9 cellular contexts compared by ENCODE assay signal in the genomic region with DNA sequence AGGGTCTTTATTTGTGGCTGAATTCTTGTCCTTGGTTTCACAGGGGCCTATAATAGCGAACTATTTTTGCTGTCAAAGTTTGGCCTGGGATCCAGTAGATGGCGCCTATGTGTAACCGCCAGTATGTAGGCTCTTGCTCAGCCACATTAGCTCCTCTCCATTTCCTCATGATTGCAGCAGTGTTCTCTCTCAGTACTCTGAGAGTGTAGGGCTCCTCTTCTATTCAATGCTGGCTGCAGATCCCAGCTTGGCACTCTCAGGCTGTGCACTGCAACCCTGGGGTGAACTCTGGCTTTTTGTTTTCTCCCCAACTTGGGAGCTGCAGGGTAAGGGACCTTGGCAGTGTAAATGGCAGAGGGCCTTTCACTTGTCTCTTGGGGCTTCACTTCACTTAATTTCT.
DNase-seq lines count a peak whose midpoint lies in the region; ATAC-seq and TF ChIP-seq lines count a peak whose summit lies in the region.
"Had no signal": no experiment of that assay in that cellular context is flagged by ENCODE, and none has a peak within 500 bp of the region (broad histone marks: within the 10 kb centered on the region; RNA-seq: fewer than 3 reads in every experiment).

No MANE protein-coding gene starts in this region.

- POLR2A ChIA-PET in Caco-2 (lab: Charles Lee) = no interaction called here

- no peak for TF ChIP-seq POLR2A in spleen (IDR thresholded peaks at IDR 0.05)

- no peak overlapping the region for H3K27ac Mint-ChIP-seq in Caco-2 (ENCODE audit: unreplicated experiment)
- H3K27ac Mint-ChIP-seq: T-helper 1 cell treated with Interleukin-12 subunit alpha and Interleukin-12 subunit beta and Interleukin-4 antibody, amounts not matched to agents 30 μg/mL and 1 μg/mL, for 36 hours had no signal

- H3K27me3 ChIP-seq in Caco-2 (replicated peaks; ENCODE audit: control insufficient read depth, insufficient read depth, low read length) (no peaks in the 10 kb centered on the region), lung (ENCODE audit: control insufficient read depth, insufficient read depth) (no peaks in the 10 kb centered on the region), spleen (replicated peaks in 1 of 7) (no peaks in the 10 kb centered on the region)

- DNase-seq in Caco-2 = peak in 1 of 2 experiments; percentile 46
- peak; percentile 41 for DNase-seq in NCI-H748 (lab: John Stamatoyannopoulos, UW; ENCODE audit: unreplicated experiment)
- peak; percentile 12 to 63 for DNase-seq in T47D (ENCODE audit: low read depth in 1 of 2, low spot score in 1 of 2)
- DNase-seq in lung (ENCODE audit: low spot score) = peak; percentile 38
- no peak for DNase-seq in GM19240 (ENCODE audit: insufficient read length, low spot score)
- no peak for DNase-seq in spleen

- WGBS in lung, 2 donors = 39 to 63% methylated on average over 3 of the region's 3 CpGs
- WGBS in spleen, 5 donors = 64 to 71% (median 66%) methylated on average over 3 of the region's 3 CpGs

- H3K4me3 Mint-ChIP-seq in Caco-2 (ENCODE audit: unreplicated experiment) = no peak overlapping the region
- H3K4me3 Mint-ChIP-seq: T-helper 1 cell treated with Interleukin-12 subunit alpha and Interleukin-12 subunit beta and Interleukin-4 antibody, amounts not matched to agents 30 μg/mL and 1 μg/mL, for 36 hours had no signal

- no peaks in the 10 kb centered on the region for H3K4me1 ChIP-seq in Caco-2
- H3K4me1 ChIP-seq in lung (ENCODE audit: control insufficient read depth in 2 of 2, insufficient read depth in 2 of 2, low read length in 2 of 2) = no peaks in the 10 kb centered on the region
- no peaks in the 10 kb centered on the region for H3K4me1 ChIP-seq in spleen

- intact Hi-C loops in Caco-2 (cut with micrococcal nuclease; ENCODE audit: unreplicated experiment) = loop anchor here (1.0 to 10.0 kb wide), 6 partner anchors 20 to 402 kb away; no protein-coding TSS in a partner anchor
- intact Hi-C loops in spleen (cut with DNase I; ENCODE audit: low total_unique reads) = no loop called here

- BruUV-seq in Caco-2 (replicated peaks; lab: Mats Ljungman, UMichigan) = no TSS peak

- H3K9me3 Mint-ChIP-seq in Caco-2 (ENCODE audit: unreplicated experiment) = peaks cover 12% of the 10 kb centered on the region
- H3K9me3 Mint-ChIP-seq: T-helper 1 cell treated with Interleukin-12 subunit alpha and Interleukin-12 subunit beta and Interleukin-4 antibody, amounts not matched to agents 30 μg/mL and 1 μg/mL, for 36 hours had no signal

- H3K27me3 Mint-ChIP-seq in Caco-2 (ENCODE audit: insufficient read depth, unreplicated experiment) = peaks cover 5% of the 10 kb centered on the region

- no peak overlapping the region for H3K27ac ChIP-seq in lung (ENCODE audit: low read depth in 1 of 2, low read length in 1 of 2)
- H3K27ac ChIP-seq in spleen = no peak overlapping the region

- no peaks in the 10 kb centered on the region for H3K36me3 Mint-ChIP-seq in Caco-2 (ENCODE audit: insufficient read depth, unreplicated experiment)

- CTCF ChIA-PET in Caco-2 (lab: Charles Lee) = interaction anchor here (0.6 kb wide), 1 partner anchor 50 kb away, joined by 4 read pairs; no protein-coding TSS in a partner anchor

- H3K4me3 ChIP-seq in Caco-2 (ENCODE audit: low read depth, low read length) (no peak overlapping the region), lung (no peak overlapping the region), spleen (no peak overlapping the region)

- H3K9me3 ChIP-seq in Caco-2 (no peaks in the 10 kb centered on the region), lung (ENCODE audit: control insufficient read depth in 2 of 2, insufficient read depth in 1 of 2, low read length in 1 of 2) (no peaks in the 10 kb centered on the region), spleen (peaks cover 0 to 7% (median 0%) of the 10 kb centered on the region in 8 donors)

- ATAC-seq in GM18867 (IDR thresholded peaks at IDR 0.05; ENCODE audit: unreplicated experiment) (peak; percentile 90), HG03066 (IDR thresholded peaks at IDR 0.05; ENCODE audit: low read depth, unreplicated experiment) (peak; percentile 67), lung (ENCODE audit: insufficient read depth, low FRiP score) (peak; percentile 67)

- H3K4me1 Mint-ChIP-seq in Caco-2 (ENCODE audit: low read depth, unreplicated experiment) = no peaks in the 10 kb centered on the region

- in situ Hi-C loops in T47D (cut with HindIII; ENCODE audit: low pct_unique_long_range_greater_than_20kb, low sequenced_read_pairs) = no loop called here

- no peaks in the 10 kb centered on the region for H3K36me3 ChIP-seq in Caco-2 (ENCODE audit: control insufficient read depth, insufficient read depth, low read length)
- no peaks in the 10 kb centered on the region for H3K36me3 ChIP-seq in lung (ENCODE audit: control insufficient read depth in 2 of 2, insufficient read depth in 2 of 2, low read length in 2 of 2)
- H3K36me3 ChIP-seq in spleen = no peaks in the 10 kb centered on the region

- TF ChIP-seq CTCF in Caco-2 (IDR thresholded peaks at IDR 0.05; ENCODE audit: insufficient read depth in 1 of 2, low read depth in 1 of 2, low read length in 1 of 2, severe bottlenecking in 1 of 2, unreplicated experiment in 1 of 2) = peak; percentile 41 to 47
- no peak for TF ChIP-seq CTCF in lung (IDR thresholded peaks at IDR 0.05; ENCODE audit: control extremely low read depth, extremely low read depth)
- TF ChIP-seq CTCF in spleen (IDR thresholded peaks at IDR 0.05 in 8 of 11, conservative IDR thresholded peaks at IDR 0.05 in 3 of 11) = peak in 1 of 11 experiments; percentile 13

Comparison
In these comparisons a context has a peak if more than half of its experiments do, and no peak if none do; other contexts are left out.
1. DNase-seq: peak in NCI-H748 (single experiment), T47D (2 of 2) and lung (single experiment); none in GM19240 (single experiment) and spleen (single experiment).
2. Peak in every context shown above with its lines, with median percentiles within 50 percentile points of each other: ATAC-seq.